1 cellular context compared by ENCODE assay signal in genomic region chr2:164898475-164898874, GRCh38.
TF ChIP-seq lines count a peak whose summit lies in the region.

No MANE protein-coding gene starts in this region.

TF ChIP-seq in HEK293, 187 proteins besides CTCF, POLR2A, EP300 and RAD21 (continued from another document):
- TF ChIP-seq, protein P1, sequence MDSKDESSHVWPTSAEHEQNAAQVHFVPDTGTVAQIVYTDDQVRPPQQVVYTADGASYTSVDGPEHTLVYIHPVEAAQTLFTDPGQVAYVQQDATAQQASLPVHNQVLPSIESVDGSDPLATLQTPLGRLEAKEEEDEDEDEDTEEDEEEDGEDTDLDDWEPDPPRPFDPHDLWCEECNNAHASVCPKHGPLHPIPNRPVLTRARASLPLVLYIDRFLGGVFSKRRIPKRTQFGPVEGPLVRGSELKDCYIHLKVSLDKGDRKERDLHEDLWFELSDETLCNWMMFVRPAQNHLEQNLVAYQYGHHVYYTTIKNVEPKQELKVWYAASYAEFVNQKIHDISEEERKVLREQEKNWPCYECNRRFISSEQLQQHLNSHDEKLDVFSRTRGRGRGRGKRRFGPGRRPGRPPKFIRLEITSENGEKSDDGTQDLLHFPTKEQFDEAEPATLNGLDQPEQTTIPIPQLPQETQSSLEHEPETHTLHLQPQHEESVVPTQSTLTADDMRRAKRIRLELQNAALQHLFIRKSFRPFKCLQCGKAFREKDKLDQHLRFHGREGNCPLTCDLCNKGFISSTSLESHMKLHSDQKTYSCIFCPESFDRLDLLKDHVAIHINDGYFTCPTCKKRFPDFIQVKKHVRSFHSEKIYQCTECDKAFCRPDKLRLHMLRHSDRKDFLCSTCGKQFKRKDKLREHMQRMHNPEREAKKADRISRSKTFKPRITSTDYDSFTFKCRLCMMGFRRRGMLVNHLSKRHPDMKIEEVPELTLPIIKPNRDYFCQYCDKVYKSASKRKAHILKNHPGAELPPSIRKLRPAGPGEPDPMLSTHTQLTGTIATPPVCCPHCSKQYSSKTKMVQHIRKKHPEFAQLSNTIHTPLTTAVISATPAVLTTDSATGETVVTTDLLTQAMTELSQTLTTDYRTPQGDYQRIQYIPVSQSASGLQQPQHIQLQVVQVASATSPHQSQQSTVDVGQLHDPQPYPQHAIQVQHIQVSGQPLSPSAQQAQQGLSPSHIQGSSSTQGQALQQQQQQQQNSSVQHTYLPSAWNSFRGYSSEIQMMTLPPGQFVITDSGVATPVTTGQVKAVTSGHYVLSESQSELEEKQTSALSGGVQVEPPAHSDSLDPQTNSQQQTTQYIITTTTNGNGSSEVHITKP (tag by site-specific recombination; IDR thresholded peaks at IDR 0.05) = peak; percentile 36
- TF ChIP-seq ZBTB17 (tag by site-specific recombination; IDR thresholded peaks at IDR 0.05) = peak; percentile 15; the same call in 1 of the 2 replicates
- no peak for TF ChIP-seq ZNF76 (tag by site-specific recombination; IDR thresholded peaks at IDR 0.05; ENCODE audit: borderline replicate concordance, low read depth)
- TF ChIP-seq ZNF843 (tag by site-specific recombination; IDR thresholded peaks at IDR 0.05) = 0 out of 2 replicates have a peak, but pooled peaks have one; percentile 45
- TF ChIP-seq WT1 (tag by site-specific recombination; IDR thresholded peaks at IDR 0.05) = peak; percentile 61
- TF ChIP-seq, protein P2, sequence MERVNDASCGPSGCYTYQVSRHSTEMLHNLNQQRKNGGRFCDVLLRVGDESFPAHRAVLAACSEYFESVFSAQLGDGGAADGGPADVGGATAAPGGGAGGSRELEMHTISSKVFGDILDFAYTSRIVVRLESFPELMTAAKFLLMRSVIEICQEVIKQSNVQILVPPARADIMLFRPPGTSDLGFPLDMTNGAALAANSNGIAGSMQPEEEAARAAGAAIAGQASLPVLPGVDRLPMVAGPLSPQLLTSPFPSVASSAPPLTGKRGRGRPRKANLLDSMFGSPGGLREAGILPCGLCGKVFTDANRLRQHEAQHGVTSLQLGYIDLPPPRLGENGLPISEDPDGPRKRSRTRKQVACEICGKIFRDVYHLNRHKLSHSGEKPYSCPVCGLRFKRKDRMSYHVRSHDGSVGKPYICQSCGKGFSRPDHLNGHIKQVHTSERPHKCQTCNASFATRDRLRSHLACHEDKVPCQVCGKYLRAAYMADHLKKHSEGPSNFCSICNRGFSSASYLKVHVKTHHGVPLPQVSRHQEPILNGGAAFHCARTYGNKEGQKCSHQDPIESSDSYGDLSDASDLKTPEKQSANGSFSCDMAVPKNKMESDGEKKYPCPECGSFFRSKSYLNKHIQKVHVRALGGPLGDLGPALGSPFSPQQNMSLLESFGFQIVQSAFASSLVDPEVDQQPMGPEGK (tag by site-specific recombination; IDR thresholded peaks at IDR 0.05) = no peak
- TF ChIP-seq KLF8 (tag by site-specific recombination; IDR thresholded peaks at IDR 0.05) = 0 out of 2 replicates have a peak, but pooled peaks have one; percentile 32
